ENCODE assay signal across 31 cellular contexts in the genomic region with DNA sequence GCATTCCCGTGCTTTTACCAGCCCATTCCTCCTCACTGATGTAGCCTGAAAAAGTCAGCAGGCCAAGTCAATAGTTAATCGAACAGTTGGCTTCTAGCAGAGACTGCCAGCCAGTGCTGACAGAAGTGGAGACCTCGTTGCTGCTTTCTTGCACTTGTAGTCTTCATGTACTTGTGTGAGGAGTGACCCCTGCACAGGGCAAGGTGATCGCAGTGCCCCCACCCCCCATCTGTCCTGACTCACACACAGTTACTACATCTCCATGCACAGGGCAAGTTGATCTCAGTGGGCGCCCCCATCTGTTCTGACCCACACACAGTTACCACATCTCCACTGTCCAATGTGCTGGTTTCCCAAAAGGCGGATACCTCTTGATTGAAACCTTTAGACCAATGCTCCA. TPM values are rescaled to one million over a fixed set of nuclear protein-coding genes. Genes with fewer than 3 reads are reported as not detected.
"Had no signal": no experiment of that assay in that cellular context is flagged by ENCODE, and none has a peak within 500 bp of the region (broad histone marks: within the 10 kb centered on the region; RNA-seq: fewer than 3 reads in every experiment).

No MANE protein-coding gene starts in this region.

- H3K36me3 ChIP-seq: brain microvascular endothelial cell had no signal

- H3K27me3 ChIP-seq: brain microvascular endothelial cell had no signal

- DNase-seq: activated CD4-positive, alpha-beta memory T cell treated with anti-CD3 and anti-CD28 coated beads for 36 hours; activated CD4-positive, alpha-beta T cell treated with anti-CD3 and anti-CD28 coated beads for 36 hours; activated CD4-positive, alpha-beta T cell treated with anti-CD3 and anti-CD28 coated beads, Interleukin-2, amount 10 ng/mL, durations not matched to agents 24 days and 14 days; activated CD4-positive, CD25-positive, alpha-beta regulatory T cell; activated CD4-positive, CD25-positive, alpha-beta regulatory T cell treated with anti-CD3 and anti-CD28 coated beads, Interleukin-2, amount 50 U/mL, for 72 hours; activated CD8-positive, alpha-beta memory T cell treated with anti-CD3 and anti-CD28 coated beads, Interleukin-2, amount 10 ng/mL, durations not matched to agents 7 days and 5 days; activated CD8-positive, alpha-beta memory T cell treated with anti-CD3 and anti-CD28 coated beads, Interleukin-2, amount 50 U/mL, for 4 hours; activated CD8-positive, alpha-beta T cell treated with anti-CD3 and anti-CD28 coated beads, Interleukin-2, amount 10 ng/mL, durations not matched to agents 7 days and 5 days; activated effector memory CD4-positive, alpha-beta T cell treated with anti-CD3 and anti-CD28 coated beads, Interleukin-2, amount 50 U/mL, for 16 hours; activated naive CD4-positive, alpha-beta T cell treated with anti-CD3 and anti-CD28 coated beads for 36 hours; activated naive CD8-positive, alpha-beta T cell treated with anti-CD3 and anti-CD28 coated beads, Interleukin-2, amount 10 ng/mL, durations not matched to agents 7 days and 5 days; activated T-cell treated with anti-CD3 and anti-CD28 coated beads, Interleukin-2, amount 50 U/mL, for 1 hour; activated T-cell treated with anti-CD3 and anti-CD28 coated beads, Interleukin-2, amount 50 U/mL, for 48 hours; anterior cingulate cortex; brain microvascular endothelial cell; caudate nucleus; cortex of kidney; dermis blood vessel endothelial cell; effector CD8-positive, alpha-beta T cell; foreskin fibroblast; T-helper 2 cell had no signal

- H3K27ac ChIP-seq: brain microvascular endothelial cell had no signal

- ATAC-seq: activated CD4-positive, alpha-beta T cell treated with anti-CD3 and anti-CD28 coated beads for 36 hours; activated CD8-positive, alpha-beta memory T cell treated with anti-CD3 and anti-CD28 coated beads, Interleukin-2, amount 10 ng/mL, durations not matched to agents 7 days and 5 days; activated CD8-positive, alpha-beta T cell treated with anti-CD3 and anti-CD28 coated beads, Interleukin-2, amount 10 ng/mL, durations not matched to agents 7 days and 5 days; esophagus mucosa had no signal

RNA-seq across cellular contexts. Expression of a gene that starts 34.2 kb away (rescaled TPM):
- total RNA-seq: activated CD4-positive, alpha-beta memory T cell treated with anti-CD3 and anti-CD28 coated beads for 36 hours; activated CD4-positive, alpha-beta T cell treated with anti-CD3 and anti-CD28 coated beads for 36 hours; activated CD4-positive, alpha-beta T cell treated with anti-CD3 and anti-CD28 coated beads, Interleukin-2, amount 10 ng/mL, durations not matched to agents 24 days and 14 days; activated CD8-positive, alpha-beta memory T cell treated with anti-CD3 and anti-CD28 coated beads for 36 hours; activated CD8-positive, alpha-beta memory T cell treated with anti-CD3 and anti-CD28 coated beads, Interleukin-2, amount 10 ng/mL, durations not matched to agents 7 days and 5 days; activated CD8-positive, alpha-beta T cell treated with anti-CD3 and anti-CD28 coated beads, Interleukin-2, amount 10 ng/mL, durations not matched to agents 7 days and 5 days; activated naive CD4-positive, alpha-beta T cell treated with anti-CD3 and anti-CD28 coated beads for 36 hours; activated naive CD8-positive, alpha-beta T cell treated with anti-CD3 and anti-CD28 coated beads, Interleukin-2, amount 10 ng/mL, durations not matched to agents 7 days and 5 days; activated T-helper 1 cell treated with anti-CD3 and anti-CD28 coated beads, Interleukin-12 subunit alpha, Interleukin-12 subunit beta, Interleukin-2, Interleukin-4 antibody, amounts not matched to agents 30 ng/mL and 10 ng/mL and 1 ng/mL, durations not matched to agents 14 hours and 24 hours and 36 hours; activated T-helper 2 cell treated with anti-CD3 and anti-CD28 coated beads, Interferon-gamma antibody, Interleukin-2, Interleukin-4, amounts not matched to agents 10 μg/mL and 5 μg/mL and 100 μg/mL, durations not matched to agents 14 hours and 24 hours and 36 hours; astrocyte; bronchial epithelial cell; chondrocyte; dermis blood vessel endothelial cell; epithelial cell of proximal tubule; esophagus mucosa; frontal cortex; T-helper 1 cell treated with Interleukin-12 subunit alpha and Interleukin-12 subunit beta and Interleukin-4 antibody, amounts not matched to agents 30 ng/mL and 1 ng/mL, for 36 hours had no signal
